20 cellular contexts compared by ENCODE assay signal in genomic region chr3:193377591-193377990, GRCh38. TPM values are rescaled to one million over a fixed set of nuclear protein-coding genes. Genes with fewer than 3 reads are reported as not detected.
A peak's percentile ranks its signal among the peaks of the same experiment; 100 is the strongest.
DNase-seq lines count a peak whose midpoint lies in the region; ATAC-seq, FAIRE-seq and TF ChIP-seq lines count a peak whose summit lies in the region.
"Had no signal": no experiment of that assay in that cellular context is flagged by ENCODE, and none has a peak within 500 bp of the region (broad histone marks: within the 10 kb centered on the region; RNA-seq: fewer than 3 reads in every experiment).

No MANE protein-coding gene starts in this region.

- H3K9ac ChIP-seq in endothelial cell of umbilical vein (replicated peaks; ENCODE audit: extremely low read depth, insufficient read depth, low read length) (no peak overlapping the region), H9 (ENCODE audit: extremely low read depth, insufficient read length, low read length) (no peak overlapping the region)

- no peaks in the 10 kb centered on the region for H3K9me1 ChIP-seq in endothelial cell of umbilical vein (replicated peaks; ENCODE audit: control insufficient read depth, extremely low read depth, insufficient read depth, low read length)

- no peak overlapping the region for H3K27ac Mint-ChIP-seq in activated CD4-positive, alpha-beta memory T cell treated with anti-CD3 and anti-CD28 coated beads for 36 hours
- no peak overlapping the region; a peak in 1 of 7 replicates for H3K27ac Mint-ChIP-seq in H9
- H3K27ac Mint-ChIP-seq: CD4-positive, alpha-beta T cell had no signal

- POLR2A ChIA-PET in endothelial cell of umbilical vein (lab: Charles Lee), result no interaction called here
- POLR2A ChIA-PET in activated CD4-positive, alpha-beta memory T cell treated with anti-CD3 and anti-CD28 coated beads for 36 hours (lab: Charles Lee), result no interaction called here

- intact Hi-C loops in endothelial cell of umbilical vein (cut with micrococcal nuclease), result no loop called here
- intact Hi-C loops in testis (cut with DNase I; ENCODE audit: low total_unique reads), result no loop called here
- intact Hi-C loops in activated CD4-positive, alpha-beta memory T cell treated with anti-CD3 and anti-CD28 coated beads for 36 hours (cut with micrococcal nuclease), result no loop called here

- TF ChIP-seq POLR2A in endothelial cell of umbilical vein (IDR thresholded peaks at IDR 0.05; ENCODE audit: low read depth, low read length) (no peak), testis (IDR thresholded peaks at IDR 0.05) (no peak)

- H3K4me3 ChIP-seq in SJCRH30 (no peak overlapping the region), endothelial cell of umbilical vein (replicated peaks in 1 of 3; ENCODE audit: insufficient read depth in 1 of 3, low read depth in 1 of 3, low read length in 3 of 3) (no peak overlapping the region), testis (no peak overlapping the region)
- H3K4me3 ChIP-seq: GM12878 had no signal

- H4K91ac ChIP-seq in H9 (ENCODE audit: insufficient read length, low read depth, low read length), result no peak overlapping the region

- H4K5ac ChIP-seq in H9 (ENCODE audit: insufficient read length, low read depth, low read length), result no peak overlapping the region

- H4K20me1 ChIP-seq in endothelial cell of umbilical vein (replicated peaks; ENCODE audit: control insufficient read depth, extremely low read depth, insufficient read depth, low read length) (no peaks in the 10 kb centered on the region), H9 (ENCODE audit: control insufficient read depth, insufficient read depth, insufficient read length) (no peaks in the 10 kb centered on the region)

- H3K4me1 ChIP-seq in SJCRH30, result peaks cover 31% of the 10 kb centered on the region
- H3K4me1 ChIP-seq in endothelial cell of umbilical vein (ENCODE audit: control insufficient read depth, extremely low read depth, insufficient read depth, low read length), result no peaks in the 10 kb centered on the region
- no peaks in the 10 kb centered on the region for H3K4me1 ChIP-seq in testis
- no peaks in the 10 kb centered on the region for H3K4me1 ChIP-seq in H9 (ENCODE audit: insufficient read depth, low read length)

- no peak overlapping the region for H3K14ac ChIP-seq in H9 (ENCODE audit: insufficient read depth, low read length)

- peaks cover 3% of the 10 kb centered on the region for H3K27me3 Mint-ChIP-seq in activated CD4-positive, alpha-beta memory T cell treated with anti-CD3 and anti-CD28 coated beads for 36 hours
- H3K27me3 Mint-ChIP-seq in H9 (ENCODE audit: low read depth), result no peaks in the 10 kb centered on the region

- FAIRE-seq in endothelial cell of umbilical vein (lab: Jason Lieb, UNC), result no peak
- FAIRE-seq: A204.1, GM12878, GM19239 had no signal

- H4K8ac ChIP-seq in H9 (replicated peaks; ENCODE audit: insufficient read length, low read depth, low read length), result no peak overlapping the region

- H2AFZ ChIP-seq in endothelial cell of umbilical vein (ENCODE audit: low read depth, low read length) (no peak overlapping the region), H9 (ENCODE audit: low read length) (no peak overlapping the region)

- dilution Hi-C loops in endothelial cell of umbilical vein (cut with MboI; ENCODE audit: extremely low pct_ligation_motif_present, low sequenced_read_pairs), result no loop called here

- peak overlapping the region; percentile 53 for H3K27ac ChIP-seq in SJCRH30
- no peak overlapping the region for H3K27ac ChIP-seq in endothelial cell of umbilical vein (ENCODE audit: insufficient read depth, low read depth, low read length)
- H3K27ac ChIP-seq in testis, result no peak overlapping the region
- H3K27ac ChIP-seq in H9 (ENCODE audit: insufficient read length, low read depth, low read length), result no peak overlapping the region
- H3K27ac ChIP-seq: C4-2B had no signal

- H3K4me1 Mint-ChIP-seq in activated CD4-positive, alpha-beta memory T cell treated with anti-CD3 and anti-CD28 coated beads for 36 hours (ENCODE audit: low read depth), result peaks cover 2% of the 10 kb centered on the region
- H3K4me1 Mint-ChIP-seq in H9, result peaks cover 10% of the 10 kb centered on the region in 2 experiments

- WGBS in testis, 2 donors, result 37 to 52% methylated on average over 2 of the region's 2 CpGs
- WGBS in H9 (ENCODE audit: extremely low coverage, insufficient read length, low lambda C conversion rate), result no CpG with 5 or more reads among the region's 2 CpGs

- no peak for TF ChIP-seq CTCF in endothelial cell of umbilical vein (IDR thresholded peaks at IDR 0.05; ENCODE audit: extremely low read depth in 1 of 2, insufficient read depth in 1 of 2, low read depth in 1 of 2, low read length in 2 of 2)
- TF ChIP-seq CTCF in testis (IDR thresholded peaks at IDR 0.05), result no peak
- no peak for TF ChIP-seq CTCF in H9 (conservative IDR thresholded peaks at IDR 0.05)

- H3K79me2 ChIP-seq in endothelial cell of umbilical vein (ENCODE audit: control insufficient read depth, insufficient read depth, low read length) (no peaks in the 10 kb centered on the region), H9 (ENCODE audit: insufficient read depth, low read length) (no peaks in the 10 kb centered on the region)

- no peaks in the 10 kb centered on the region for H3K9me3 Mint-ChIP-seq in activated CD4-positive, alpha-beta memory T cell treated with anti-CD3 and anti-CD28 coated beads for 36 hours
- H3K9me3 Mint-ChIP-seq in H9, result peaks cover 0 to 3% of the 10 kb centered on the region in 2 experiments; a peak in 1 of 5 replicates
- H3K9me3 Mint-ChIP-seq: CD4-positive, alpha-beta T cell had no signal

- no peak overlapping the region for H3K23ac ChIP-seq in H9 (ENCODE audit: insufficient read length, low read depth, low read length)

- H3K23me2 ChIP-seq in H9 (ENCODE audit: insufficient read length, low read depth, low read length, poor library complexity, severe bottlenecking), result no peaks in the 10 kb centered on the region

- H3K36me3 Mint-ChIP-seq in activated CD4-positive, alpha-beta memory T cell treated with anti-CD3 and anti-CD28 coated beads for 36 hours, result no peaks in the 10 kb centered on the region
- H3K36me3 Mint-ChIP-seq in H9 (ENCODE audit: insufficient read depth in 1 of 3, low read depth in 3 of 3), result no peaks in the 10 kb centered on the region; a peak in 1 of 7 replicates

- no peak overlapping the region for H2AK5ac ChIP-seq in H9 (ENCODE audit: insufficient read length, low read length)

- H3K56ac ChIP-seq in H9 (ENCODE audit: insufficient read length, low read depth, low read length), result no peak overlapping the region

- H2BK15ac ChIP-seq in H9 (ENCODE audit: low read depth, low read length), result no peak overlapping the region

- H3K4me2 ChIP-seq in endothelial cell of umbilical vein (ENCODE audit: insufficient read depth, low read length) (no peak overlapping the region), H9 (ENCODE audit: insufficient read depth, insufficient read length, low read length) (no peak overlapping the region)

- H3K9me3 ChIP-seq in SJCRH30 (replicated peaks), result no peaks in the 10 kb centered on the region
- no peaks in the 10 kb centered on the region for H3K9me3 ChIP-seq in endothelial cell of umbilical vein (replicated peaks; ENCODE audit: control insufficient read depth, insufficient read depth, low read length)
- no peaks in the 10 kb centered on the region for H3K9me3 ChIP-seq in testis
- H3K9me3 ChIP-seq in H9 (ENCODE audit: control insufficient read depth, low read depth, low read length), result no peaks in the 10 kb centered on the region

- H3K79me1 ChIP-seq in H9 (ENCODE audit: insufficient read depth, low read depth, low read length, poor library complexity, severe bottlenecking), result no peaks in the 10 kb centered on the region

- H3K27me3 ChIP-seq in SJCRH30, result no peaks in the 10 kb centered on the region
- H3K27me3 ChIP-seq in endothelial cell of umbilical vein (ENCODE audit: control insufficient read depth in 2 of 2, insufficient read depth in 2 of 2, low read length in 2 of 2), result no peaks in the 10 kb centered on the region
- H3K27me3 ChIP-seq in testis, result no peaks in the 10 kb centered on the region
- H3K27me3 ChIP-seq in H9 (ENCODE audit: insufficient read depth, low read length), result no peaks in the 10 kb centered on the region

- H3K4ac ChIP-seq in H9 (ENCODE audit: low read depth, low read length), result no peak overlapping the region

- H3K36me3 ChIP-seq in SJCRH30 (no peaks in the 10 kb centered on the region), endothelial cell of umbilical vein (ENCODE audit: control insufficient read depth in 2 of 2, extremely low read depth in 1 of 2, insufficient read depth in 2 of 2, low read length in 2 of 2) (no peaks in the 10 kb centered on the region), testis (ENCODE audit: low read depth, missing control alignments) (no peaks in the 10 kb centered on the region)

- DNase-seq in HT1080 (ENCODE audit: low read depth) (peak; percentile 22), SJCRH30 (peak; percentile 76 to 86), endothelial cell of umbilical vein (ENCODE audit: low read depth, low spot score) (peak; percentile 8), testis (peak; percentile 16), H9 (no peak)
- DNase-seq in activated CD4-positive, alpha-beta memory T cell treated with anti-CD3 and anti-CD28 coated beads for 36 hours, result no peak
- DNase-seq: ACHN; CD4-positive, alpha-beta T cell; DMS153; DMS79; GF-D8; HCEC 1CT had no signal

- no peak overlapping the region for H3K4me3 Mint-ChIP-seq in activated CD4-positive, alpha-beta memory T cell treated with anti-CD3 and anti-CD28 coated beads for 36 hours
- H3K4me3 Mint-ChIP-seq in H9, result no peak overlapping the region
- H3K4me3 Mint-ChIP-seq: CD4-positive, alpha-beta T cell had no signal

- BruUV-seq in endothelial cell of umbilical vein (replicated peaks; lab: Mats Ljungman, UMichigan), result no TSS peak

- H3K18ac ChIP-seq in H9 (ENCODE audit: insufficient read length, low read depth, low read length), result no peak overlapping the region

- H2BK20ac ChIP-seq in H9 (ENCODE audit: low read depth, low read length, poor library complexity, severe bottlenecking), result no peak overlapping the region

- no peak overlapping the region for H2BK5ac ChIP-seq in H9 (ENCODE audit: insufficient read length, low read length)

- ATAC-seq in GM18907 (IDR thresholded peaks at IDR 0.05; ENCODE audit: unreplicated experiment), result no peak
- ATAC-seq: GM12878 had no signal

- H2BK12ac ChIP-seq in H9 (ENCODE audit: insufficient read length, low read depth, low read length), result no peak overlapping the region

- no peak overlapping the region for H2BK120ac ChIP-seq in H9 (ENCODE audit: low read depth, low read length, poor library complexity, severe bottlenecking)

- CTCF ChIA-PET in endothelial cell of umbilical vein (lab: Charles Lee), result no interaction called here
- CTCF ChIA-PET in activated CD4-positive, alpha-beta memory T cell treated with anti-CD3 and anti-CD28 coated beads for 36 hours (lab: Charles Lee), result no interaction called here

- no peak overlapping the region for H3T11ph ChIP-seq in H9 (ENCODE audit: low read length)

RNA-seq across cellular contexts. Expression of gene ATP13A5, which starts 1.0 kb away (rescaled TPM):
- 0.03 TPM in 1 of 2 replicates, not detected in the other for total RNA-seq in HT1080 (2014; rRNA removed; shearing (Covaris generic))
- not detected in 2 replicates for polyA plus RNA-seq in HT1080 (2015; cell fraction: cytosol; rRNA removed)
- not detected in 2 replicates for polyA plus RNA-seq in HT1080 (2015; cell fraction: nucleus; rRNA removed)
- total RNA-seq in SJCRH30 (2014; rRNA removed; shearing (Covaris generic)), result 0.03 and 0.06 TPM in 2 replicates
- total RNA-seq in endothelial cell of umbilical vein (not detected in 2 replicates), testis (under 1 TPM; 0.16 to 0.25 TPM), H9 (2021) (not detected in 2 replicates)
- polyA plus RNA-seq in endothelial cell of umbilical vein (not detected in 2 replicates), testis (ENCODE audit: insufficient read depth, low read depth, low replicate concordance) (0.26 TPM)
- polyA plus RNA-seq in endothelial cell of umbilical vein (2011; cell fraction: cytosol; rRNA removed), result not detected in 2 replicates
- polyA plus RNA-seq in endothelial cell of umbilical vein (2011; cell fraction: nucleus; rRNA removed), result not detected in 2 replicates
- 0.21 TPM in 1 of 2 replicates, not detected in the other for polyA plus RNA-seq in endothelial cell of umbilical vein (2012)
- polyA minus RNA-seq in endothelial cell of umbilical vein, result not detected in 2 replicates
- not detected for polyA minus RNA-seq in endothelial cell of umbilical vein (2011; cell fraction: cytosol; rRNA and poly(A)+ RNA removed)
- not detected in 2 replicates for polyA minus RNA-seq in endothelial cell of umbilical vein (2011; cell fraction: nucleus; rRNA and poly(A)+ RNA removed)
- total RNA-seq in activated CD4-positive, alpha-beta memory T cell treated with anti-CD3 and anti-CD28 coated beads for 36 hours, result not detected
- total RNA-seq: CD4-positive, alpha-beta T cell; GM12878; H1; HT-29 had no signal
- polyA plus RNA-seq: BJ, GM12878, H1 had no signal

Comparison
In these comparisons a context has a peak if more than half of its experiments do, and no peak if none do; other contexts are left out.
1. DNase-seq: peak in HT1080 (single experiment), SJCRH30 (2 of 2), endothelial cell of umbilical vein (single experiment) and testis (single experiment); none in activated CD4-positive, alpha-beta memory T cell treated with anti-CD3 and anti-CD28 coated beads for 36 hours (single experiment) and H9 (single experiment).